Comparison of ENCODE assay signal across 8 cellular contexts in genomic region chr10:50624154-50624865, GRCh38. TPM values are rescaled to one million over a fixed set of nuclear protein-coding genes. Genes with fewer than 3 reads are reported as not detected.
DNase-seq lines count a peak whose midpoint lies in the region; ATAC-seq and TF ChIP-seq lines count a peak whose summit lies in the region.

No MANE protein-coding gene starts in this region.

- POLR2A ChIA-PET in activated B cell treated with CpG ODN at 0.5 μM for 24 hours (lab: Charles Lee), result interaction anchor here (0.6 to 4.5 kb wide), 20 partner anchors 13 to 1953 kb away, joined by 3 to 37 read pairs (median 4); partner anchors contain the start of genes ASAH2B and WASHC2A

- H3K27me3 Mint-ChIP-seq in activated B cell treated with CpG ODN at 0.5 μM for 24 hours, result no peaks in the 10 kb centered on the region

- peak; percentile 97 for DNase-seq in ACHN
- DNase-seq in NCI-H2227 (lab: John Stamatoyannopoulos, UW; ENCODE audit: unreplicated experiment), result peak; percentile 92
- DNase-seq in activated B cell treated with CpG ODN at 0.5 μM for 24 hours, result peak; percentile 98
- DNase-seq in cardiac fibroblast (ENCODE audit: low read depth in 2 of 2), result peak; percentile 97 to 98
- DNase-seq in islet precursor cell, result peak; percentile 97
- peak; percentile 93 for DNase-seq in stimulated activated CD4-positive, alpha-beta T cell treated with anti-CD3 and anti-CD28 coated beads, Interleukin-12 subunit alpha, Interleukin-12 subunit beta, amount 100 ng/mL, for 24 hours (ENCODE audit: low read depth in 2 of 2)

- CTCF ChIA-PET in activated B cell treated with CpG ODN at 0.5 μM for 24 hours (lab: Charles Lee), result interaction anchor here (0.7 to 2.6 kb wide), 5 partner anchors 24 to 257 kb away, joined by 3 to 6 read pairs (median 3); no protein-coding TSS in a partner anchor

- peak overlapping the region; percentile 91 for H3K4me3 ChIP-seq in cardiac fibroblast (replicated peaks in 1 of 2; ENCODE audit: low read depth in 2 of 2, low read length in 2 of 2)

- H3K36me3 Mint-ChIP-seq in activated B cell treated with CpG ODN at 0.5 μM for 24 hours (ENCODE audit: low read depth), result peaks cover 13% of the 10 kb centered on the region

- intact Hi-C loops in activated B cell treated with CpG ODN at 0.5 μM for 24 hours (cut with micrococcal nuclease), result loop anchor here (1.0 to 5.0 kb wide), 8 partner anchors 114 to 1085 kb away; partner anchors contain the start of genes ASAH2B, CSTF2T, ERCC6 and PARG

- H3K4me1 Mint-ChIP-seq in activated B cell treated with CpG ODN at 0.5 μM for 24 hours, result peaks cover 37% of the 10 kb centered on the region

- H3K27ac Mint-ChIP-seq in activated B cell treated with CpG ODN at 0.5 μM for 24 hours, result peak overlapping the region; percentile 97

- in situ Hi-C loops in ACHN (cut with HindIII; ENCODE audit: low pct_ligation_motif_present, low pct_unique_long_range_greater_than_20kb, low sequenced_read_pairs), result no loop called here

- peak; percentile 56 for ATAC-seq in GM18868 (IDR thresholded peaks at IDR 0.05; ENCODE audit: unreplicated experiment)
- ATAC-seq in HG03108 (IDR thresholded peaks at IDR 0.05; ENCODE audit: unreplicated experiment), result peak; percentile 46
- peak; percentile 60 for ATAC-seq in activated B cell treated with CpG ODN at 0.5 μM for 24 hours (ENCODE audit: low read depth)

- H3K4me3 Mint-ChIP-seq in activated B cell treated with CpG ODN at 0.5 μM for 24 hours, result peak overlapping the region; percentile 95

- H3K9me3 Mint-ChIP-seq in activated B cell treated with CpG ODN at 0.5 μM for 24 hours, result no peaks in the 10 kb centered on the region

- TF ChIP-seq CTCF in activated B cell treated with CpG ODN at 0.5 μM for 24 hours (IDR thresholded peaks at IDR 0.05), result no peak
- no peak for TF ChIP-seq CTCF in cardiac fibroblast (IDR thresholded peaks at IDR 0.05; ENCODE audit: low read depth, low read length)

RNA-seq across cellular contexts. Expression of gene SGMS1, which starts 0.6 kb away (rescaled TPM):
- 25.8 and 27.5 TPM in 2 replicates for total RNA-seq in activated B cell treated with CpG ODN at 0.5 μM for 24 hours

Comparison
In these comparisons a context has a peak if more than half of its experiments do, and no peak if none do; other contexts are left out.
1. Peak in every context shown above with its lines: DNase-seq, ATAC-seq and H3K4me3 ChIP-seq.